Comparison of ENCODE assay signal across 17 cellular contexts in genomic region chr17:35786941-35787432, GRCh38. TPM values are rescaled to one million over a fixed set of nuclear protein-coding genes. Genes with fewer than 3 reads are reported as not detected.
DNase-seq lines count a peak whose midpoint lies in the region; ATAC-seq and TF ChIP-seq lines count a peak whose summit lies in the region.
"Had no signal": no experiment of that assay in that cellular context is flagged by ENCODE, and none has a peak within 500 bp of the region (broad histone marks: within the 10 kb centered on the region; RNA-seq: fewer than 3 reads in every experiment).

No MANE protein-coding gene starts in this region.

- no peak for TF ChIP-seq EP300 in gastroesophageal sphincter (IDR thresholded peaks at IDR 0.05)
- no peak for TF ChIP-seq EP300 in sigmoid colon (IDR thresholded peaks at IDR 0.05)

- TF ChIP-seq POLR2A in gastroesophageal sphincter (IDR thresholded peaks at IDR 0.05) (no peak), sigmoid colon (IDR thresholded peaks at IDR 0.05) (no peak)

- WGBS in gastroesophageal sphincter (ENCODE audit: low coverage in 1 of 2), 2 donors = 16 to 19% methylated on average over 3 of the region's 3 CpGs
- WGBS in sigmoid colon, 2 donors = 13 to 36% methylated on average over 3 of the region's 3 CpGs

- DNase-seq in Caco-2 = no peak
- DNase-seq in SK-N-DZ (ENCODE audit: low spot score) = peak; percentile 90
- DNase-seq in sigmoid colon = peak; percentile 42
- no peak for DNase-seq in NCI-H226
- no peak for DNase-seq in activated naive CD4-positive, alpha-beta T cell treated with anti-CD3 and anti-CD28 coated beads for 36 hours
- DNase-seq in activated CD8-positive, alpha-beta memory T cell treated with anti-CD3 and anti-CD28 coated beads, Interleukin-2, amount 50 U/mL, for 48 hours = no peak
- DNase-seq: activated T-cell treated with anti-CD3 and anti-CD28 coated beads, Interleukin-2, amount 50 U/mL, for 72 hours; GDM1; kidney glomerular epithelial cell; NCI-H1048; ovary; stimulated activated CD4-positive, alpha-beta T cell treated with anti-CD3 and anti-CD28 coated beads, Interleukin-4, amount 100 ng/mL, for 24 hours had no signal

- ATAC-seq in gastroesophageal sphincter = peak; percentile 12
- ATAC-seq in GM21723 (IDR thresholded peaks at IDR 0.05; ENCODE audit: unreplicated experiment) = no peak
- ATAC-seq: activated T-cell treated with anti-CD3 and anti-CD28 coated beads, Interleukin-2, amount 50 U/mL, for 72 hours; WTC11 had no signal

- no peaks in the 10 kb centered on the region for H3K9me3 Mint-ChIP-seq in Caco-2 (ENCODE audit: unreplicated experiment)
- no peaks in the 10 kb centered on the region for H3K9me3 Mint-ChIP-seq in activated naive CD4-positive, alpha-beta T cell treated with anti-CD3 and anti-CD28 coated beads for 36 hours
- H3K9me3 Mint-ChIP-seq: activated T-cell treated with anti-CD3 and anti-CD28 coated beads, Interleukin-2, amount 50 U/mL, for 72 hours; WTC11 had no signal

- H3K27ac ChIP-seq in gastroesophageal sphincter (peak overlapping the region; percentile 61 to 84 (median 80)), sigmoid colon (peak overlapping the region; percentile 80 to 85 (median 81))
- H3K27ac ChIP-seq: ovary had no signal

- no peaks in the 10 kb centered on the region for H3K36me3 Mint-ChIP-seq in Caco-2 (ENCODE audit: insufficient read depth, unreplicated experiment)
- no peaks in the 10 kb centered on the region for H3K36me3 Mint-ChIP-seq in activated naive CD4-positive, alpha-beta T cell treated with anti-CD3 and anti-CD28 coated beads for 36 hours (ENCODE audit: low read depth)
- H3K36me3 Mint-ChIP-seq: WTC11 had no signal

- peaks cover 15% of the 10 kb centered on the region for H3K4me1 Mint-ChIP-seq in Caco-2 (ENCODE audit: low read depth, unreplicated experiment)
- H3K4me1 Mint-ChIP-seq in activated naive CD4-positive, alpha-beta T cell treated with anti-CD3 and anti-CD28 coated beads for 36 hours (ENCODE audit: low read depth) = peaks cover 15% of the 10 kb centered on the region
- H3K4me1 Mint-ChIP-seq: WTC11 had no signal

- H3K36me3 ChIP-seq in Caco-2 (ENCODE audit: control insufficient read depth, insufficient read depth, low read length) = no peaks in the 10 kb centered on the region
- no peaks in the 10 kb centered on the region for H3K36me3 ChIP-seq in gastroesophageal sphincter
- H3K36me3 ChIP-seq in sigmoid colon = no peaks in the 10 kb centered on the region
- H3K36me3 ChIP-seq: ovary had no signal

- peak overlapping the region; percentile 7 for H3K27ac Mint-ChIP-seq in Caco-2 (ENCODE audit: unreplicated experiment)
- no peak overlapping the region for H3K27ac Mint-ChIP-seq in activated naive CD4-positive, alpha-beta T cell treated with anti-CD3 and anti-CD28 coated beads for 36 hours
- H3K27ac Mint-ChIP-seq: activated T-cell treated with anti-CD3 and anti-CD28 coated beads, Interleukin-2, amount 50 U/mL, for 72 hours; WTC11 had no signal

- H3K4me1 ChIP-seq in Caco-2 = no peaks in the 10 kb centered on the region
- peaks cover 11 to 83% (median 31%) of the 10 kb centered on the region in 3 donors for H3K4me1 ChIP-seq in gastroesophageal sphincter
- H3K4me1 ChIP-seq in sigmoid colon = peaks cover 0 to 76% (median 68%) of the 10 kb centered on the region in 4 donors

- intact Hi-C loops in Caco-2 (cut with micrococcal nuclease; ENCODE audit: unreplicated experiment) (no loop called here), sigmoid colon (cut with DNase I) (no loop called here)
- intact Hi-C loops in activated naive CD4-positive, alpha-beta T cell treated with anti-CD3 and anti-CD28 coated beads for 36 hours (cut with micrococcal nuclease) = no loop called here

- H3K4me3 Mint-ChIP-seq in Caco-2 (ENCODE audit: unreplicated experiment) = no peak overlapping the region
- no peak overlapping the region for H3K4me3 Mint-ChIP-seq in activated naive CD4-positive, alpha-beta T cell treated with anti-CD3 and anti-CD28 coated beads for 36 hours
- H3K4me3 Mint-ChIP-seq: activated T-cell treated with anti-CD3 and anti-CD28 coated beads, Interleukin-2, amount 50 U/mL, for 72 hours; WTC11 had no signal

- peaks cover 9% of the 10 kb centered on the region for H3K27me3 Mint-ChIP-seq in Caco-2 (ENCODE audit: insufficient read depth, unreplicated experiment)
- H3K27me3 Mint-ChIP-seq in activated naive CD4-positive, alpha-beta T cell treated with anti-CD3 and anti-CD28 coated beads for 36 hours (ENCODE audit: low read depth) = no peaks in the 10 kb centered on the region

- CTCF ChIA-PET in Caco-2 (lab: Charles Lee) = interaction anchor here (0.6 kb wide), 1 partner anchor 23 kb away, joined by 3 read pairs; no protein-coding TSS in a partner anchor
- CTCF ChIA-PET in activated naive CD4-positive, alpha-beta T cell treated with anti-CD3 and anti-CD28 coated beads for 36 hours (lab: Charles Lee) = interaction anchor here (1.3 to 2.3 kb wide), 4 partner anchors 10 to 23 kb away, joined by 3 to 9 read pairs (median 6); no protein-coding TSS in a partner anchor

- no peak overlapping the region for H3K4me3 ChIP-seq in Caco-2 (ENCODE audit: low read depth, low read length)
- H3K4me3 ChIP-seq in gastroesophageal sphincter = no peak overlapping the region
- no peak overlapping the region for H3K4me3 ChIP-seq in sigmoid colon
- H3K4me3 ChIP-seq: ovary had no signal

- no TSS peak for BruUV-seq in Caco-2 (replicated peaks; lab: Mats Ljungman, UMichigan)

- H3K27me3 ChIP-seq in Caco-2 (replicated peaks; ENCODE audit: control insufficient read depth, insufficient read depth, low read length) = no peaks in the 10 kb centered on the region
- no peaks in the 10 kb centered on the region for H3K27me3 ChIP-seq in gastroesophageal sphincter
- H3K27me3 ChIP-seq in sigmoid colon = no peaks in the 10 kb centered on the region
- H3K27me3 ChIP-seq: ovary had no signal

- H3K9me3 ChIP-seq in Caco-2 (no peaks in the 10 kb centered on the region), gastroesophageal sphincter (no peaks in the 10 kb centered on the region), sigmoid colon (no peaks in the 10 kb centered on the region)

- TF ChIP-seq CTCF in Caco-2 (IDR thresholded peaks at IDR 0.05; ENCODE audit: insufficient read depth in 1 of 2, low read depth in 1 of 2, low read length in 1 of 2, severe bottlenecking in 1 of 2, unreplicated experiment in 1 of 2) = no peak
- TF ChIP-seq CTCF in gastroesophageal sphincter (IDR thresholded peaks at IDR 0.05) = no peak
- no peak for TF ChIP-seq CTCF in sigmoid colon (IDR thresholded peaks at IDR 0.05)

- POLR2A ChIA-PET in Caco-2 (lab: Charles Lee) = no interaction called here

RNA-seq across cellular contexts. Expression of gene MMP28, which starts 8.5 kb away (rescaled TPM):
- total RNA-seq in Caco-2 (2022) = not detected in 2 replicates
- not detected in 2 replicates for polyA plus RNA-seq in SK-N-DZ (2014; cell fraction: cytosol; rRNA removed)
- not detected in 2 replicates for polyA plus RNA-seq in SK-N-DZ (2014; cell fraction: nucleus; rRNA removed)
- 100 to 1,000 TPM in 2 of 4 donors, 10 to 100 TPM in 2; 78.4 to 139 (median 97.3) TPM for total RNA-seq in gastroesophageal sphincter
- 10 to 100 TPM; 15.8 to 60.8 (median 40.5) TPM for total RNA-seq in sigmoid colon
- polyA plus RNA-seq in sigmoid colon = 10 to 100 TPM; 24.0 to 52.9 (median 30.3) TPM
- total RNA-seq in activated naive CD4-positive, alpha-beta T cell treated with anti-CD3 and anti-CD28 coated beads for 36 hours = under 1 TPM; 0.19 to 0.35 TPM

RNA-seq across cellular contexts. Expression of gene TAF15, which starts 22.3 kb away (rescaled TPM):
- total RNA-seq in Caco-2 (2022) (335 and 350 TPM in 2 replicates), gastroesophageal sphincter (100 to 1,000 TPM in 2 of 4 donors, 10 to 100 TPM in 2; 58.2 to 144 (median 109) TPM), sigmoid colon (10 to 100 TPM; 58.1 to 85.9 (median 71.3) TPM)
- 23.9 and 24.0 TPM in 2 replicates for polyA plus RNA-seq in SK-N-DZ (2014; cell fraction: cytosol; rRNA removed)
- polyA plus RNA-seq in SK-N-DZ (2014; cell fraction: nucleus; rRNA removed) = 33.2 and 96.1 TPM in 2 replicates
- polyA plus RNA-seq in sigmoid colon = 100 to 1,000 TPM in 1 of 3 donors, 10 to 100 TPM in 2; 55.9 to 147 (median 58.7) TPM
- 100 to 1,000 TPM; 252 to 256 TPM for total RNA-seq in activated naive CD4-positive, alpha-beta T cell treated with anti-CD3 and anti-CD28 coated beads for 36 hours

RNA-seq across cellular contexts. Expression of gene C17orf50, which starts 26.3 kb away (rescaled TPM):
- total RNA-seq in Caco-2 (2022) (not detected in 2 replicates), gastroesophageal sphincter (not detected), sigmoid colon (not detected)
- polyA plus RNA-seq in SK-N-DZ (2014; cell fraction: cytosol; rRNA removed) = 0.22 TPM in 1 of 2 replicates, not detected in the other
- not detected in 2 replicates for polyA plus RNA-seq in SK-N-DZ (2014; cell fraction: nucleus; rRNA removed)
- under 1 TPM in 1 of 3 donors, not detected in 2; 0.07 TPM for polyA plus RNA-seq in sigmoid colon
- total RNA-seq in activated naive CD4-positive, alpha-beta T cell treated with anti-CD3 and anti-CD28 coated beads for 36 hours = not detected
- total RNA-seq: activated T-cell treated with anti-CD3 and anti-CD28 coated beads, Interleukin-2, amount 50 U/mL, for 72 hours; bronchial epithelial cell; NCI-H460; ovary had no signal
- polyA plus RNA-seq: ovary had no signal

RNA-seq across cellular contexts. Expression of gene GAS2L2, which starts 33.9 kb away (rescaled TPM):
- total RNA-seq in Caco-2 (2022) (not detected in 2 replicates), gastroesophageal sphincter (1 to 10 TPM in 1 of 4 donors, not detected in 3; 1.5 TPM), sigmoid colon (not detected)
- not detected in 2 replicates for polyA plus RNA-seq in SK-N-DZ (2014; cell fraction: cytosol; rRNA removed)
- polyA plus RNA-seq in SK-N-DZ (2014; cell fraction: nucleus; rRNA removed) = not detected in 2 replicates
- polyA plus RNA-seq in sigmoid colon = under 1 TPM in 1 of 3 donors, not detected in 2; 0.06 TPM
- under 1 TPM in 1 of 2 experiments, not detected in 1; 0.07 TPM for total RNA-seq in activated naive CD4-positive, alpha-beta T cell treated with anti-CD3 and anti-CD28 coated beads for 36 hours
- total RNA-seq: bronchial epithelial cell, NCI-H460 had no signal

RNA-seq across cellular contexts. Expression of gene RASL10B, which starts 55.5 kb away (rescaled TPM):
- total RNA-seq in Caco-2 (2022) = 11.4 and 13.3 TPM in 2 replicates
- polyA plus RNA-seq in SK-N-DZ (2014; cell fraction: cytosol; rRNA removed) = 25.0 and 26.3 TPM in 2 replicates
- 15.5 and 20.3 TPM in 2 replicates for polyA plus RNA-seq in SK-N-DZ (2014; cell fraction: nucleus; rRNA removed)
- total RNA-seq in gastroesophageal sphincter = 10 to 100 TPM in 3 of 4 donors, 1 to 10 TPM in 1; 4.2 to 25.9 (median 15.4) TPM
- 1 to 10 TPM; 3.6 to 5.5 (median 3.8) TPM for total RNA-seq in sigmoid colon
- 1 to 10 TPM in 1 of 3 donors, under 1 TPM in 1, not detected in 1; 0.60 to 1.8 TPM for polyA plus RNA-seq in sigmoid colon
- total RNA-seq in activated naive CD4-positive, alpha-beta T cell treated with anti-CD3 and anti-CD28 coated beads for 36 hours = 1 to 10 TPM in 1 of 2 experiments, under 1 TPM in 1; 0.96 to 1.1 TPM

Comparison
In these comparisons a context has a peak if more than half of its experiments do, and no peak if none do; other contexts are left out.
1. DNase-seq: peak in SK-N-DZ (single experiment) and sigmoid colon (single experiment); none in Caco-2 (0 of 2), NCI-H226 (single experiment), activated naive CD4-positive, alpha-beta T cell treated with anti-CD3 and anti-CD28 coated beads for 36 hours (single experiment) and activated CD8-positive, alpha-beta memory T cell treated with anti-CD3 and anti-CD28 coated beads, Interleukin-2, amount 50 U/mL, for 48 hours (single experiment).
2. RNA of gene MMP28, which starts 8.5 kb away (total RNA-seq): 78.4 to 139 TPM in gastroesophageal sphincter and 15.8 to 60.8 TPM in sigmoid colon; 0.19 to 0.35 TPM in activated naive CD4-positive, alpha-beta T cell treated with anti-CD3 and anti-CD28 coated beads for 36 hours and not detected in Caco-2; every median in the first group is over 10 times any median in the second.